ENCODE assay signal across 19 cellular contexts in genomic region chrX:74509989-74510388, GRCh38.
"Had no signal": no experiment of that assay in that cellular context is flagged by ENCODE, and none has a peak within 500 bp of the region (broad histone marks: within the 10 kb centered on the region; RNA-seq: fewer than 3 reads in every experiment).

No MANE protein-coding gene starts in this region.

- DNase-seq: activated CD4-positive, alpha-beta memory T cell treated with anti-CD3 and anti-CD28 coated beads, Interleukin-2, amount 10 ng/mL, durations not matched to agents 7 days and 5 days; activated CD4-positive, alpha-beta T cell treated with anti-CD3 and anti-CD28 coated beads for 36 hours; activated effector memory CD4-positive, alpha-beta T cell treated with anti-CD3 and anti-CD28 coated beads, Interleukin-2, amount 50 U/mL, for 16 hours; activated T-cell treated with anti-CD3 and anti-CD28 coated beads, Interleukin-2, amount 50 U/mL, for 4 hours; central memory CD4-positive, alpha-beta T cell; cortex of kidney; effector CD4-positive, alpha-beta T cell; esophagus squamous epithelium; foreskin melanocyte; mesendoderm; natural killer cell; posterior cingulate gyrus; stimulated activated CD4-positive, alpha-beta T cell treated with anti-CD3 and anti-CD28 coated beads, Interleukin-15, amount 100 ng/mL, for 24 hours; stimulated activated CD4-positive, alpha-beta T cell treated with anti-CD3 and anti-CD28 coated beads, Interleukin-4, amount 100 ng/mL, for 24 hours; stimulated activated naive CD4-positive, alpha-beta T cell treated with Interleukin-2 at 50 U/mL for 16 hours; substantia nigra; transverse colon had no signal

- H3K9me3 Mint-ChIP-seq: activated CD4-positive, alpha-beta memory T cell treated with anti-CD3 and anti-CD28 coated beads, Interleukin-2, amount 10 ng/mL, durations not matched to agents 7 days and 5 days; activated naive CD4-positive, alpha-beta T cell treated with anti-CD3 and anti-CD28 coated beads, Interleukin-2, amount 50 U/mL, for 72 hours; activated T-cell treated with anti-CD3 and anti-CD28 coated beads, Interleukin-2, amount 50 U/mL, for 4 hours; natural killer cell had no signal

- H3K36me3 Mint-ChIP-seq: activated naive CD4-positive, alpha-beta T cell treated with anti-CD3 and anti-CD28 coated beads, Interleukin-2, amount 50 U/mL, for 72 hours; natural killer cell had no signal

- H3K4me1 Mint-ChIP-seq: activated CD4-positive, alpha-beta T cell treated with anti-CD3 and anti-CD28 coated beads for 36 hours; natural killer cell had no signal

- H3K4me3 Mint-ChIP-seq: activated CD4-positive, alpha-beta memory T cell treated with anti-CD3 and anti-CD28 coated beads, Interleukin-2, amount 10 ng/mL, durations not matched to agents 7 days and 5 days; activated CD4-positive, alpha-beta T cell treated with anti-CD3 and anti-CD28 coated beads for 36 hours; activated T-cell treated with anti-CD3 and anti-CD28 coated beads, Interleukin-2, amount 50 U/mL, for 4 hours; brain; natural killer cell had no signal

- ATAC-seq: activated CD4-positive, alpha-beta T cell treated with anti-CD3 and anti-CD28 coated beads for 36 hours; activated T-cell treated with anti-CD3 and anti-CD28 coated beads, Interleukin-2, amount 50 U/mL, for 4 hours; natural killer cell had no signal

- H3K27me3 Mint-ChIP-seq: activated CD4-positive, alpha-beta memory T cell treated with anti-CD3 and anti-CD28 coated beads, Interleukin-2, amount 10 ng/mL, durations not matched to agents 7 days and 5 days; activated CD4-positive, alpha-beta T cell treated with anti-CD3 and anti-CD28 coated beads for 36 hours; brain had no signal

- H3K27ac Mint-ChIP-seq: activated CD4-positive, alpha-beta memory T cell treated with anti-CD3 and anti-CD28 coated beads, Interleukin-2, amount 10 ng/mL, durations not matched to agents 7 days and 5 days; activated CD4-positive, alpha-beta T cell treated with anti-CD3 and anti-CD28 coated beads for 36 hours; activated naive CD4-positive, alpha-beta T cell treated with anti-CD3 and anti-CD28 coated beads, Interleukin-2, amount 50 U/mL, for 72 hours; brain; natural killer cell had no signal
